7 cellular contexts compared by ENCODE assay signal in genomic region chr1:108747898-108748297, GRCh38. TPM values are rescaled to one million over a fixed set of nuclear protein-coding genes. Genes with fewer than 3 reads are reported as not detected.
DNase-seq lines count a peak whose midpoint lies in the region; ATAC-seq and TF ChIP-seq lines count a peak whose summit lies in the region.

No MANE protein-coding gene starts in this region.

- intact Hi-C loops in spleen (cut with DNase I; ENCODE audit: low total_unique reads), result loop anchor here (10.0 kb wide), 1 partner anchor 53 kb away; the partner anchor contains the start of gene PRPF38B
- intact Hi-C loops in thyroid gland (cut with DNase I), result no loop called here

- no peaks in the 10 kb centered on the region for H3K4me1 ChIP-seq in HUES6 (ENCODE audit: control insufficient read depth, insufficient read depth, low read length)
- H3K4me1 ChIP-seq in fibroblast of lung (ENCODE audit: control insufficient read depth, extremely low read depth, insufficient read depth, low read length), result no peaks in the 10 kb centered on the region
- H3K4me1 ChIP-seq in spleen, result peaks cover 6 to 64% (median 37%) of the 10 kb centered on the region in 6 donors
- H3K4me1 ChIP-seq in thyroid gland, result peaks cover 16 to 23% of the 10 kb centered on the region in 2 donors

- no peak overlapping the region for H3K9ac ChIP-seq in HUES6 (ENCODE audit: low read length)
- no peak overlapping the region for H3K9ac ChIP-seq in fibroblast of lung (ENCODE audit: insufficient read depth, low read length)

- no peaks in the 10 kb centered on the region for H3K9me3 ChIP-seq in HUES6 (ENCODE audit: control insufficient read depth, insufficient read depth, low read depth, low read length)
- no peaks in the 10 kb centered on the region for H3K9me3 ChIP-seq in fibroblast of lung (ENCODE audit: control insufficient read depth, insufficient read depth, low read depth, low read length)
- H3K9me3 ChIP-seq in spleen, result no peaks in the 10 kb centered on the region
- H3K9me3 ChIP-seq in thyroid gland, result no peaks in the 10 kb centered on the region

- H3K27ac ChIP-seq in HUES6 (ENCODE audit: low read depth, low read length) (no peak overlapping the region), fibroblast of lung (ENCODE audit: insufficient read depth, low read length) (no peak overlapping the region), spleen (peak overlapping the region in 7 of 8 donors; percentile 94 to 100 (median 97)), thyroid gland (peak overlapping the region in 1 of 3 donors; percentile 95)

- H2AFZ ChIP-seq in fibroblast of lung (ENCODE audit: low read length), result no peak overlapping the region

- H3K27me3 ChIP-seq in HUES6 (ENCODE audit: control insufficient read depth, insufficient read depth, low read length) (0 out of 2 replicates have a peak, but pooled peaks cover 2% of the 10 kb centered on the region), fibroblast of lung (ENCODE audit: control insufficient read depth, insufficient read depth, low read length) (no peaks in the 10 kb centered on the region), spleen (replicated peaks in 1 of 7) (no peaks in the 10 kb centered on the region), thyroid gland (no peaks in the 10 kb centered on the region)

- TF ChIP-seq CTCF in fibroblast of lung (conservative IDR thresholded peaks at IDR 0.05 in 1 of 2, IDR thresholded peaks at IDR 0.05 in 1 of 2; ENCODE audit: low read depth in 1 of 2, low read length in 2 of 2) (no peak), spleen (IDR thresholded peaks at IDR 0.05 in 8 of 11, conservative IDR thresholded peaks at IDR 0.05 in 3 of 11) (no peak), thyroid gland (IDR thresholded peaks at IDR 0.05) (no peak)

- H3K79me2 ChIP-seq in fibroblast of lung (ENCODE audit: control insufficient read depth, insufficient read depth, low read length), result peaks cover 47% of the 10 kb centered on the region

- H3K27ac Mint-ChIP-seq in T-cell, result peak overlapping the region in 1 of 2 donors; percentile 19

- CTCF ChIA-PET in T-cell (lab: Charles Lee), result interaction anchor here in 1 of 2 donors (1.1 kb wide), 1 partner anchor 56 kb away, joined by 3 read pairs; the partner anchor contains the start of gene PRPF38B

- H3K4me1 Mint-ChIP-seq in T-cell, result peaks cover 43 to 47% (median 44%) of the 10 kb centered on the region in 3 donors

- peak overlapping the region; percentile 86 for H3K4me3 ChIP-seq in HUES6 (ENCODE audit: low read depth, low read length)
- H3K4me3 ChIP-seq in fibroblast of lung (replicated peaks in 1 of 4; ENCODE audit: control extremely low read depth in 1 of 4, insufficient read depth in 1 of 4, low read depth in 3 of 4, low read length in 4 of 4), result peak overlapping the region; percentile 64 to 90 (median 82)
- H3K4me3 ChIP-seq in spleen, result peak overlapping the region in 6 of 8 donors; percentile 69 to 88 (median 79)
- no peak overlapping the region for H3K4me3 ChIP-seq in thyroid gland (replicated peaks in 1 of 3)

- 49 to 71% (median 67%) methylated on average over 3 of the region's 3 CpGs for WGBS in spleen, 5 donors
- 91 to 93% methylated on average over 3 of the region's 3 CpGs for WGBS in thyroid gland, 2 donors

- H3K4me2 ChIP-seq in fibroblast of lung (ENCODE audit: extremely low read depth, insufficient read depth, low read length), result peak overlapping the region; percentile 79

- H4K20me1 ChIP-seq in fibroblast of lung (ENCODE audit: control insufficient read depth, extremely low read depth, insufficient read depth, low read length), result no peaks in the 10 kb centered on the region

- H3K36me3 ChIP-seq in HUES6 (ENCODE audit: control insufficient read depth, insufficient read depth, low read length), result peaks cover 7% of the 10 kb centered on the region; the same call in 1 of the 2 replicates
- H3K36me3 ChIP-seq in fibroblast of lung (ENCODE audit: control insufficient read depth, insufficient read depth, low read length), result no peaks in the 10 kb centered on the region
- peaks cover 0 to 27% (median 9%) of the 10 kb centered on the region in 6 donors for H3K36me3 ChIP-seq in spleen
- peaks cover 0 to 3% of the 10 kb centered on the region in 2 donors for H3K36me3 ChIP-seq in thyroid gland

- no peak for TF ChIP-seq POLR2A in spleen (IDR thresholded peaks at IDR 0.05)
- no peak for TF ChIP-seq POLR2A in thyroid gland (IDR thresholded peaks at IDR 0.05)

- DNase-seq in T-cell (no peak), fibroblast of lung (ENCODE audit: low read depth in 2 of 2) (no peak), spleen (no peak), thyroid gland (no peak), middle frontal gyrus (ENCODE audit: extremely low spot score, low spot score) (no peak)
- DNase-seq in stimulated activated CD4-positive, alpha-beta T cell treated with anti-CD3 and anti-CD28 coated beads, Interleukin-15, amount 100 ng/mL, for 24 hours, result no peak

- ATAC-seq in T-cell (replicated peaks in 1 of 4), result no peak

- H3K36me3 Mint-ChIP-seq in T-cell, result peaks cover 17% of the 10 kb centered on the region

- no peaks in the 10 kb centered on the region for H3K27me3 Mint-ChIP-seq in T-cell

- H3K4me3 Mint-ChIP-seq in T-cell, result peak overlapping the region; percentile 49 to 99 (median 99)

- no peaks in the 10 kb centered on the region for H3K9me3 Mint-ChIP-seq in T-cell

- POLR2A ChIA-PET in T-cell (lab: Charles Lee), result interaction anchor here in 1 of 2 donors (0.8 kb wide), 1 partner anchor 701 kb away, joined by 4 read pairs; no protein-coding TSS in a partner anchor

RNA-seq across cellular contexts. Expression of gene STXBP3, which starts 1.4 kb away (rescaled TPM):
- 10 to 100 TPM; 52.8 to 66.2 (median 59.9) TPM for total RNA-seq in T-cell
- total RNA-seq in fibroblast of lung, result 71.0 and 75.0 TPM in 2 replicates
- 51.8 and 55.3 TPM in 2 replicates for polyA plus RNA-seq in fibroblast of lung
- 28.7 and 36.7 TPM in 2 replicates for polyA plus RNA-seq in fibroblast of lung (2012)
- polyA minus RNA-seq in fibroblast of lung (ENCODE audit: low replicate concordance), result 0.11 and 0.51 TPM in 2 replicates
- total RNA-seq in spleen, result 100 to 1,000 TPM in 2 of 7 donors, 10 to 100 TPM in 5; 58.6 to 157 (median 73.3) TPM
- 10 to 100 TPM; 29.5 to 36.0 (median 35.4) TPM for polyA plus RNA-seq in spleen
- total RNA-seq in thyroid gland, result 100 to 1,000 TPM in 3 of 4 donors, 10 to 100 TPM in 1; 82.6 to 223 (median 100) TPM

RNA-seq across cellular contexts. Expression of gene FNDC7, which starts 35.2 kb away (rescaled TPM):
- total RNA-seq in T-cell, result under 1 TPM; 0.13 to 0.29 (median 0.25) TPM
- total RNA-seq in fibroblast of lung, result under 0.01 and 0.17 TPM in 2 replicates
- polyA plus RNA-seq in fibroblast of lung, result 0.03 and 0.06 TPM in 2 replicates
- polyA plus RNA-seq in fibroblast of lung (2012), result 0.08 TPM in 1 of 2 replicates, not detected in the other
- polyA minus RNA-seq in fibroblast of lung (ENCODE audit: low replicate concordance), result 2.3 TPM in 1 of 2 replicates, not detected in the other
- under 1 TPM in 3 of 7 donors, not detected in 4; 0.32 to 0.98 (median 0.43) TPM for total RNA-seq in spleen
- polyA plus RNA-seq in spleen, result under 1 TPM in 1 of 3 donors, not detected in 2; 0.04 TPM
- not detected for total RNA-seq in thyroid gland

RNA-seq across cellular contexts. Expression of gene PRPF38B, which starts 55.8 kb away (rescaled TPM):
- total RNA-seq in T-cell (100 to 1,000 TPM; 109 to 130 (median 110) TPM), fibroblast of lung (11.6 and 17.8 TPM in 2 replicates), spleen (10 to 100 TPM; 51.2 to 84.8 (median 66.0) TPM), thyroid gland (10 to 100 TPM; 25.0 to 41.0 (median 29.8) TPM)
- polyA plus RNA-seq in fibroblast of lung (27.2 and 28.8 TPM in 2 replicates), spleen (10 to 100 TPM; 28.7 to 54.0 (median 42.0) TPM)
- 25.0 and 26.1 TPM in 2 replicates for polyA plus RNA-seq in fibroblast of lung (2012)
- 4.1 and 6.8 TPM in 2 replicates for polyA minus RNA-seq in fibroblast of lung (ENCODE audit: low replicate concordance)

Comparison
In these comparisons a context has a peak if more than half of its experiments do, and no peak if none do; other contexts are left out.
1. H3K27ac ChIP-seq: peak in spleen (7 of 8); none in HUES6 (single experiment) and fibroblast of lung (single experiment).
2. H3K4me3 ChIP-seq: peak in HUES6 (single experiment), fibroblast of lung (4 of 4) and spleen (6 of 8); none in thyroid gland (0 of 3).